ENCODE assay signal across 10 cellular contexts in genomic region chr20:2509794-2510193, GRCh38. TPM values are rescaled to one million over a fixed set of nuclear protein-coding genes. Genes with fewer than 3 reads are reported as not detected.
DNase-seq lines count a peak whose midpoint lies in the region; ATAC-seq, FAIRE-seq and TF ChIP-seq lines count a peak whose summit lies in the region.
"Had no signal": no experiment of that assay in that cellular context is flagged by ENCODE, and none has a peak within 500 bp of the region (broad histone marks: within the 10 kb centered on the region; RNA-seq: fewer than 3 reads in every experiment).

No MANE protein-coding gene starts in this region.

- no peak for FAIRE-seq in GM12892 (lab: Jason Lieb, UNC)

- H3K27ac Mint-ChIP-seq in activated CD4-positive, alpha-beta T cell treated with anti-CD3 and anti-CD28 coated beads, Interleukin-2, amount 10 ng/mL, durations not matched to agents 24 days and 14 days = no peak overlapping the region

- H3K9ac ChIP-seq in OCI-LY1 (ENCODE audit: low read length) = no peak overlapping the region; the same call in 1 of the 2 replicates
- no peak overlapping the region for H3K9ac ChIP-seq in skeletal muscle tissue (ENCODE audit: low read depth in 1 of 3, low read length in 3 of 3)

- H3F3A ChIP-seq in OCI-LY1 (ENCODE audit: insufficient read depth, low read length) = no peaks in the 10 kb centered on the region

- DNase-seq in activated CD4-positive, alpha-beta T cell treated with anti-CD3 and anti-CD28 coated beads, Interleukin-2, amount 10 ng/mL, durations not matched to agents 24 days and 14 days = no peak
- no peak for DNase-seq in activated CD4-positive, alpha-beta T cell treated with anti-CD3 and anti-CD28 coated beads, Interleukin-2, amount 50 U/mL, for 48 hours
- DNase-seq in fibroblast of pulmonary artery (ENCODE audit: low read depth) = no peak
- DNase-seq in NCI-H2081 (lab: John Stamatoyannopoulos, UW) = no peak
- no peak for DNase-seq in GM12892 (ENCODE audit: insufficient read length)
- DNase-seq: NCI-H1436 treated with DMSO at 0.1 percent for 48 hours had no signal

- H3K9me3 ChIP-seq in OCI-LY1 (ENCODE audit: low read length) (no peaks in the 10 kb centered on the region), skeletal muscle tissue (ENCODE audit: control insufficient read depth in 3 of 3, low read length in 3 of 3) (no peaks in the 10 kb centered on the region)

- no peaks in the 10 kb centered on the region for H3K9me2 ChIP-seq in OCI-LY1 (ENCODE audit: low read depth, low read length)

- H3K36me3 Mint-ChIP-seq in activated CD4-positive, alpha-beta T cell treated with anti-CD3 and anti-CD28 coated beads, Interleukin-2, amount 10 ng/mL, durations not matched to agents 24 days and 14 days (ENCODE audit: low read depth) = peaks cover 12% of the 10 kb centered on the region

- no peak for TF ChIP-seq CTCF in OCI-LY1 (IDR thresholded peaks at IDR 0.05; ENCODE audit: low read length)
- no peak for TF ChIP-seq CTCF in fibroblast of pulmonary artery (IDR thresholded peaks at IDR 0.05; ENCODE audit: low read length, missing control alignments)

- no peaks in the 10 kb centered on the region; the same call in 1 of the 2 replicates for H3K36me3 ChIP-seq in OCI-LY1 (ENCODE audit: insufficient read depth, low read length)
- no peaks in the 10 kb centered on the region for H3K36me3 ChIP-seq in skeletal muscle tissue (ENCODE audit: control insufficient read depth in 3 of 3, insufficient read depth in 3 of 3, low read length in 3 of 3)

- intact Hi-C loops in activated CD4-positive, alpha-beta T cell treated with anti-CD3 and anti-CD28 coated beads, Interleukin-2, amount 10 ng/mL, durations not matched to agents 24 days and 14 days (cut with micrococcal nuclease) = loop anchor here (1.0 to 5.0 kb wide), 3 partner anchors 15 to 143 kb away; partner anchors contain the start of genes NOP56 and SNRPB

- H3K9me3 Mint-ChIP-seq in activated CD4-positive, alpha-beta T cell treated with anti-CD3 and anti-CD28 coated beads, Interleukin-2, amount 10 ng/mL, durations not matched to agents 24 days and 14 days = no peaks in the 10 kb centered on the region

- ATAC-seq in HG02970 (IDR thresholded peaks at IDR 0.05; ENCODE audit: low FRiP score, unreplicated experiment) = no peak

- H4K20me1 ChIP-seq in OCI-LY1 (ENCODE audit: insufficient read depth, low read length) = no peaks in the 10 kb centered on the region

- no peak overlapping the region for H2AFZ ChIP-seq in OCI-LY1 (ENCODE audit: low read length)

- H3K27me3 Mint-ChIP-seq in activated CD4-positive, alpha-beta T cell treated with anti-CD3 and anti-CD28 coated beads, Interleukin-2, amount 10 ng/mL, durations not matched to agents 24 days and 14 days = peaks cover 24% of the 10 kb centered on the region

- peaks cover 17% of the 10 kb centered on the region for H3K4me1 ChIP-seq in OCI-LY1 (ENCODE audit: insufficient read depth, low read length, severe bottlenecking)
- H3K4me1 ChIP-seq in skeletal muscle tissue (ENCODE audit: control insufficient read depth in 3 of 3, insufficient read depth in 3 of 3, low read length in 3 of 3) = peaks cover 10 to 15% (median 13%) of the 10 kb centered on the region in 3 donors

- peak overlapping the region; percentile 99 for H3K4me3 Mint-ChIP-seq in activated CD4-positive, alpha-beta T cell treated with anti-CD3 and anti-CD28 coated beads, Interleukin-2, amount 10 ng/mL, durations not matched to agents 24 days and 14 days

- no peak overlapping the region for H3K4me3 ChIP-seq in OCI-LY1 (ENCODE audit: low read depth, low read length, poor library complexity, severe bottlenecking)
- H3K4me3 ChIP-seq in fibroblast of pulmonary artery (replicated peaks; ENCODE audit: low read depth, low read length) = peak overlapping the region; percentile 76
- peak overlapping the region; percentile 96 to 99 (median 98) for H3K4me3 ChIP-seq in skeletal muscle tissue (ENCODE audit: low read length in 3 of 3)

- H3K27me3 ChIP-seq in OCI-LY1 (ENCODE audit: insufficient read depth, low read length) (no peaks in the 10 kb centered on the region), skeletal muscle tissue (ENCODE audit: control insufficient read depth in 3 of 3, insufficient read depth in 3 of 3, low read length in 3 of 3) (no peaks in the 10 kb centered on the region)

- peaks cover 16% of the 10 kb centered on the region for H3K79me2 ChIP-seq in OCI-LY1 (ENCODE audit: insufficient read depth, low read length)

- no peak for TF ChIP-seq POLR2A in GM12892 (IDR thresholded peaks at IDR 0.05; ENCODE audit: low read depth, low read length)

- peak overlapping the region; percentile 87; the same call in 1 of the 2 replicates for H3K4me2 ChIP-seq in OCI-LY1 (ENCODE audit: low read length)

- H3K4me1 Mint-ChIP-seq in activated CD4-positive, alpha-beta T cell treated with anti-CD3 and anti-CD28 coated beads, Interleukin-2, amount 10 ng/mL, durations not matched to agents 24 days and 14 days = peaks cover 12% of the 10 kb centered on the region

- H3K27ac ChIP-seq in OCI-LY1 (ENCODE audit: low read depth, low read length, poor library complexity, severe bottlenecking) (no peak overlapping the region), skeletal muscle tissue (ENCODE audit: low read depth, low read length) (no peak overlapping the region)

RNA-seq across cellular contexts. Expression of gene ZNF343, which starts 1.1 kb away (rescaled TPM):
- total RNA-seq in activated CD4-positive, alpha-beta T cell treated with anti-CD3 and anti-CD28 coated beads, Interleukin-2, amount 10 ng/mL, durations not matched to agents 24 days and 14 days = 18.9 and 21.4 TPM in 2 replicates
- total RNA-seq in skeletal muscle tissue = 12.5 TPM
- 5.1 TPM for polyA plus RNA-seq in GM12892 (2012; ENCODE audit: missing spikeins)

RNA-seq across cellular contexts. Expression of gene TMC2, which starts 26.6 kb away (rescaled TPM):
- total RNA-seq in activated CD4-positive, alpha-beta T cell treated with anti-CD3 and anti-CD28 coated beads, Interleukin-2, amount 10 ng/mL, durations not matched to agents 24 days and 14 days = not detected in 2 replicates
- not detected for total RNA-seq in skeletal muscle tissue
- not detected for polyA plus RNA-seq in GM12892 (2012; ENCODE audit: missing spikeins)
- polyA plus RNA-seq: AG04450 had no signal

RNA-seq across cellular contexts. Expression of gene SNRPB, which starts 39.2 kb away (rescaled TPM):
- total RNA-seq in activated CD4-positive, alpha-beta T cell treated with anti-CD3 and anti-CD28 coated beads, Interleukin-2, amount 10 ng/mL, durations not matched to agents 24 days and 14 days = 567 and 568 TPM in 2 replicates
- total RNA-seq in skeletal muscle tissue = 86.1 TPM
- polyA plus RNA-seq in GM12892 (2012; ENCODE audit: missing spikeins) = 173 TPM
